8 cellular contexts compared by ENCODE assay signal in the genomic region with DNA sequence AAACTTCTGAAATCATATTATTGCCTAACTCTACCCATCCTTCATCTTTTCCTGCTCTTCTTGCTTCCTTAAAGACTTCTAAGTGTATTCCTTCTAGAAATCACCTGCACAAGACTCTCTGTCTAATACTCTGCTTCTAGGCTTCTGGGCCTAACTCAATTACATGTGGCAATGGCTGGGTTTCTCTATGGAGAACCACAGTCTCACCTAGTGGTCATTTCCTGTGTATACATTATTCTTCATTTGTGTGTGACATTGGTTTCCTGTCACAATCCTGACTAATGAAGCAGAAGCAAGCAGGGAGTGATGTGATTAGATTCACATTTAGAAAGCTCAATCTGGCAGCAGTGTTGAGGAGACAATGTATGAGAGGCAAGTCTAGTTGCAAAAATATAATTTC. TPM values are rescaled to one million over a fixed set of nuclear protein-coding genes. Genes with fewer than 3 reads are reported as not detected.
A peak's percentile ranks its signal among the peaks of the same experiment; 100 is the strongest.
DNase-seq lines count a peak whose midpoint lies in the region; ATAC-seq and TF ChIP-seq lines count a peak whose summit lies in the region.

No MANE protein-coding gene starts in this region.

- ATAC-seq in GM18505 (IDR thresholded peaks at IDR 0.05; ENCODE audit: unreplicated experiment) (peak; percentile 83), HG02798 (IDR thresholded peaks at IDR 0.05; ENCODE audit: poor library complexity, unreplicated experiment) (peak; percentile 57), RWPE2 (ENCODE audit: low read depth) (no peak), GM18858 (IDR thresholded peaks at IDR 0.05; ENCODE audit: unreplicated experiment) (no peak)
- no peak for ATAC-seq in naive thymus-derived CD8-positive, alpha-beta T cell

- H3K36me3 Mint-ChIP-seq in naive thymus-derived CD8-positive, alpha-beta T cell = no peaks in the 10 kb centered on the region

- POLR2A ChIA-PET in naive thymus-derived CD8-positive, alpha-beta T cell (lab: Charles Lee) = no interaction called here

- H3K4me1 ChIP-seq in RWPE2 (ENCODE audit: insufficient read depth, poor library complexity, severe bottlenecking) (peaks cover 18% of the 10 kb centered on the region), mesenchymal stem cell (ENCODE audit: control insufficient read depth, insufficient read depth, low read depth, low read length) (peaks cover 2% of the 10 kb centered on the region)

- no peak overlapping the region for H3K4me2 ChIP-seq in mesenchymal stem cell (ENCODE audit: low read length, poor library complexity, severe bottlenecking)

- TF ChIP-seq POLR2A in GM18505 (IDR thresholded peaks at IDR 0.05; ENCODE audit: borderline replicate concordance, extremely low read depth, insufficient read depth, insufficient read length) = no peak

- H3K4me3 ChIP-seq in RWPE2 (ENCODE audit: severe bottlenecking) (no peak overlapping the region), mesenchymal stem cell (ENCODE audit: insufficient read depth in 1 of 2, low read depth in 1 of 2, low read length in 2 of 2) (no peak overlapping the region)

- no peak overlapping the region for H4K8ac ChIP-seq in mesenchymal stem cell (ENCODE audit: low read length)

- peaks cover 6% of the 10 kb centered on the region for H3K79me1 ChIP-seq in mesenchymal stem cell (replicated peaks; ENCODE audit: low read length, poor library complexity, severe bottlenecking)

- H3K9me3 ChIP-seq in RWPE2 (ENCODE audit: severe bottlenecking) = no peaks in the 10 kb centered on the region
- no peaks in the 10 kb centered on the region for H3K9me3 ChIP-seq in mesenchymal stem cell (ENCODE audit: control insufficient read depth, low read length)

- peaks cover 0 to 10% (median 0%) of the 10 kb centered on the region in 9 donors for H3K9me3 Mint-ChIP-seq in naive thymus-derived CD8-positive, alpha-beta T cell

- H3K27me3 Mint-ChIP-seq in naive thymus-derived CD8-positive, alpha-beta T cell = peaks cover 2 to 20% (median 6%) of the 10 kb centered on the region in 5 donors

- no peak overlapping the region for H3K4me3 Mint-ChIP-seq in naive thymus-derived CD8-positive, alpha-beta T cell

- H2BK120ac ChIP-seq in mesenchymal stem cell (ENCODE audit: low read depth, low read length) = no peak overlapping the region

- peaks cover 0 to 6% (median 0%) of the 10 kb centered on the region in 4 donors for H3K4me1 Mint-ChIP-seq in naive thymus-derived CD8-positive, alpha-beta T cell

- no peak overlapping the region for H3K9ac ChIP-seq in mesenchymal stem cell (ENCODE audit: low read length)

- H3K23ac ChIP-seq in mesenchymal stem cell (ENCODE audit: low read length in 2 of 2) = no peak overlapping the region

- H2BK12ac ChIP-seq in mesenchymal stem cell (ENCODE audit: low read length in 2 of 2) = no peak overlapping the region

- H3K27ac ChIP-seq in RWPE2 (ENCODE audit: poor library complexity, severe bottlenecking) (peak overlapping the region; percentile 32), mesenchymal stem cell (ENCODE audit: low read length, poor library complexity, severe bottlenecking) (no peak overlapping the region)

- H2AK5ac ChIP-seq in mesenchymal stem cell (ENCODE audit: low read length, severe bottlenecking) = no peak overlapping the region

- no peak overlapping the region for H2AFZ ChIP-seq in mesenchymal stem cell (ENCODE audit: low read depth, low read length)

- H3K4ac ChIP-seq in mesenchymal stem cell (ENCODE audit: low read depth in 1 of 2, low read length in 2 of 2) = no peak overlapping the region

- H4K91ac ChIP-seq in mesenchymal stem cell (ENCODE audit: low read length) = no peak overlapping the region

- H3K18ac ChIP-seq in mesenchymal stem cell (ENCODE audit: low read depth in 1 of 2, low read length in 2 of 2) = no peak overlapping the region

- no peak overlapping the region for H3K27ac Mint-ChIP-seq in naive thymus-derived CD8-positive, alpha-beta T cell

- DNase-seq in RWPE2 (ENCODE audit: low spot score) (no peak), mesenchymal stem cell (peak; percentile 86), mesenteric fat pad (ENCODE audit: low spot score) (no peak), epidermal melanocyte (ENCODE audit: insufficient read length, low spot score) (no peak)
- DNase-seq in naive thymus-derived CD8-positive, alpha-beta T cell = no peak

- peak; percentile 17 for TF ChIP-seq CTCF in RWPE2 (IDR thresholded peaks at IDR 0.05; ENCODE audit: poor library complexity, severe bottlenecking)

- H3K27me3 ChIP-seq in RWPE2 (ENCODE audit: insufficient read depth, poor library complexity, severe bottlenecking) (no peaks in the 10 kb centered on the region), mesenchymal stem cell (ENCODE audit: control insufficient read depth in 1 of 2, insufficient read depth in 1 of 2, low read length in 2 of 2) (no peaks in the 10 kb centered on the region)

- H2BK5ac ChIP-seq in mesenchymal stem cell (ENCODE audit: low read depth, low read length, poor library complexity, severe bottlenecking) = no peak overlapping the region

- no peaks in the 10 kb centered on the region for H3K36me3 ChIP-seq in RWPE2 (ENCODE audit: low read depth)
- no peaks in the 10 kb centered on the region for H3K36me3 ChIP-seq in mesenchymal stem cell (ENCODE audit: control insufficient read depth in 1 of 2, insufficient read depth in 2 of 2, low read depth in 1 of 2, low read length in 2 of 2)

- no peak overlapping the region for H2BK15ac ChIP-seq in mesenchymal stem cell (ENCODE audit: low read depth, poor library complexity, severe bottlenecking)

- no peak overlapping the region for H3K14ac ChIP-seq in mesenchymal stem cell (ENCODE audit: low read length in 2 of 2)

RNA-seq across cellular contexts. Expression of gene CLDN1, which starts 16.9 kb away (rescaled TPM):
- 13.4 TPM for polyA plus RNA-seq in mesenchymal stem cell (2013, experiment 1 of 2)
- 14.1 TPM for polyA plus RNA-seq in mesenchymal stem cell (2013, experiment 2 of 2)
- total RNA-seq in mesenteric fat pad = 0.10 TPM
- not detected for total RNA-seq in naive thymus-derived CD8-positive, alpha-beta T cell
- polyA plus RNA-seq in naive thymus-derived CD8-positive, alpha-beta T cell = not detected

RNA-seq across cellular contexts. Expression of gene CLDN16, which starts 48.8 kb away (rescaled TPM):
- 0.03 TPM for polyA plus RNA-seq in mesenchymal stem cell (2013, experiment 1 of 2)
- polyA plus RNA-seq in mesenchymal stem cell (2013, experiment 2 of 2) = 0.10 TPM
- not detected for total RNA-seq in mesenteric fat pad
- not detected for total RNA-seq in naive thymus-derived CD8-positive, alpha-beta T cell
- polyA plus RNA-seq in naive thymus-derived CD8-positive, alpha-beta T cell = not detected

Comparison
In these comparisons a context has a peak if more than half of its experiments do, and no peak if none do; other contexts are left out.
1. ATAC-seq: peak in GM18505 (single experiment) and HG02798 (single experiment); none in RWPE2 (single experiment), GM18858 (single experiment) and naive thymus-derived CD8-positive, alpha-beta T cell (0 of 2).